17 cellular contexts compared by ENCODE assay signal in the genomic region with DNA sequence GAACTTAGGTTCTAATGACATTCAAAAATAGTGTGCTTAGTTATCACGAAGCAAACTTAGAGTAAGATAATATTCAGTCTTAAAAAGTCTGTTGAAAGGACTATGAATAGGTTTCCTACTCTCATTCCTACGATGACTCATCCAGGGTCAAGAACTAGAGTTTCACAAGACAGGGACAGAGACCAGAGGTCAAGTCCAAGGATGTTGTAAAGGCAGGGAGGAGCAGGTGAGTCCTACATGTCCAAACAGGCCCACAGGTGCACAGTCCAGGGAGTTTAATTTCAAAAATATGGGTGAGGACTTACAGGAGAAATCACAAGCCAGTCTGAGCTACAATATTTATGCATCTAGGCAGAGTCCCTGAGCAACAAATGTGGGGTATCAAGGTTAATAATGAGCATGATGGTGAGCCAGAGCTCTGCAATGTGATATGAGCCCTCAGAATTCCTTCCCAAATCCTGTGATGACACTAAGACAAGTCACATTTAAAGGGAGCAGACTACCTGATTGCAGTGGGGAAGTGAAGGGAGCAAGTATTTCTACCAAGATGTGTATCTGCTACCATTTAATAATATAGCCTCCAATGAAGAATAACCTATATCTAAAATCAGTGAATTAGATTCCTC.
DNase-seq lines count a peak whose midpoint lies in the region; ATAC-seq, FAIRE-seq and TF ChIP-seq lines count a peak whose summit lies in the region.
"Had no signal": no experiment of that assay in that cellular context is flagged by ENCODE, and none has a peak within 500 bp of the region (broad histone marks: within the 10 kb centered on the region; RNA-seq: fewer than 3 reads in every experiment).

No MANE protein-coding gene starts in this region.

- TF ChIP-seq CTCF in epithelial cell of esophagus (IDR thresholded peaks at IDR 0.05; ENCODE audit: insufficient read depth, low read depth, low read length, missing control alignments): no peak

- DNase-seq in GM12892 (ENCODE audit: insufficient read length) (no peak), NCI-H2196 (lab: John Stamatoyannopoulos, UW; ENCODE audit: unreplicated experiment) (peak; percentile 40), epithelial cell of esophagus (ENCODE audit: low read depth) (peak; percentile 72), renal cortical epithelial cell (ENCODE audit: low read depth) (peak; percentile 61), GOT3 (lab: John Stamatoyannopoulos, UW) (no peak)
- DNase-seq: activated naive CD8-positive, alpha-beta T cell treated with anti-CD3 and anti-CD28 coated beads, Interleukin-2, amount 50 U/mL, for 24 hours; effector CD8-positive, alpha-beta T cell; IMR-90; NCI-H1092 treated with DMSO at 0.1 percent for 48 hours; NK-92 treated with Interleukin-12 subunit alpha and Interleukin-12 subunit beta, amount 100 ng/mL, for 24 hours; sigmoid colon; stimulated activated CD4-positive, alpha-beta T cell treated with anti-CD3 and anti-CD28 coated beads, Interleukin-4, amount 100 ng/mL, for 24 hours; T-cell had no signal

- no peak overlapping the region for H3K4me3 ChIP-seq in epithelial cell of esophagus (ENCODE audit: low read length)
- H3K4me3 ChIP-seq: sigmoid colon had no signal

- ATAC-seq in GM21723 (IDR thresholded peaks at IDR 0.05; ENCODE audit: unreplicated experiment): no peak
- ATAC-seq in GM21381 (IDR thresholded peaks at IDR 0.05; ENCODE audit: unreplicated experiment): no peak
- ATAC-seq: activated naive CD8-positive, alpha-beta T cell treated with anti-CD3 and anti-CD28 coated beads, Interleukin-2, amount 50 U/mL, for 24 hours; left lobe of liver; Right ventricle myocardium inferior; T-cell had no signal

- no peak for TF ChIP-seq POLR2A in GM12892 (IDR thresholded peaks at IDR 0.05; ENCODE audit: low read depth, low read length)

- FAIRE-seq in GM12892 (lab: Jason Lieb, UNC): peak; percentile 36

Comparison
In these comparisons a context has a peak if more than half of its experiments do, and no peak if none do; other contexts are left out.
1. DNase-seq: peak in NCI-H2196 (single experiment), epithelial cell of esophagus (single experiment) and renal cortical epithelial cell (single experiment); none in GM12892 (single experiment) and GOT3 (single experiment).